8 cellular contexts compared by ENCODE assay signal in the genomic region with DNA sequence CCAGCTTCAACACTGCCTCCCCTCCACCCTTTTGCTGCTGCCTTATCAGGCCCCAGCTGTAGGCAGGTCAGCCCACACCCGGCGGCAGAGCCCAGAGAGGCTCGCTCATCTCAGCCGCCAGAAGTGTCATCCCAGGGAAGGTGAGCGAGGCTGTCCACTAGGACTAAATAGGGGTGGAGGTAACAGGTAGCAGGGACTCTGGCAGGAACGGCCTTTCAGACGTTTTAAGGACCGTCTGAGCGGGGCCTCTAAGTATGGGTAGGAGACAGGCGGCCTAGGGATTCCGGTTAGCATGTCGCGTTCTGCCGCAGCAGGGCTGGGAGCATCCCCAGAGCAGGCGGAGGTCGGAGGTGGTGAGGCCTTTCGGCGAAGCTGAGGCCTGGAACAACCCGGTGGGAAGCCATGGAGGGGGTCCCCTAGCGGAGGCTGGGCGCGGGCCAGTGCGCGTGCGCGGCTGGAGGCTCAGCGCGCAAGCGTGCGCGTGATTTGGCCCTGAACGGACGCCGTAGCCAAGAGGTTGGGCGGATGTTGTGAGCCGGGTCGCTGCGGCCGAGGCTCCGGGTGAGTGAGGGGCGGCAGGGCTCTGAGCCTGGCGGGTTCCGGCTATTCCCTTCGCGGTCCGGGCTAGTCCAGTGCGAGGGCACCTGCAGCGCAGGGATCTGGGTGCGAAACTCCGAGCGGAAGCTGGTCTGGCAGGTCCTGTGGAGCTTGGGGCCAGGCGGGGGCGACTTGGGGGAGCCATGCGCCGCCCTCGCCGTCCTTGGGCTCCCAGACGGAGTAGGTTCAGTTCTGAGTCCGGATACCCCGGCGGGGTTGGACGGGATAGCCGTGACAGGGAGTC. TPM values are rescaled to one million over a fixed set of nuclear protein-coding genes. Genes with fewer than 3 reads are reported as not detected.
A peak's percentile ranks its signal among the peaks of the same experiment; 100 is the strongest.
DNase-seq lines count a peak whose midpoint lies in the region; ATAC-seq and TF ChIP-seq lines count a peak whose summit lies in the region.

A gene (minus strand): TSS at position 429 of the 841 bp plus-strand sequence. CDS start 783 bp downstream, outside the sequence.
A gene (plus strand): TSS at position 512 of the 841 bp plus-strand sequence. CDS start 1,609 bp downstream, outside the sequence.

- peaks cover 31% of the 10 kb centered on the region for H3K4me1 Mint-ChIP-seq in activated CD8-positive, alpha-beta memory T cell treated with anti-CD3 and anti-CD28 coated beads, Interleukin-2, amount 10 ng/mL, durations not matched to agents 7 days and 5 days

- peaks cover 4% of the 10 kb centered on the region; the same call in 1 of the 2 replicates for H3K36me3 ChIP-seq in HUES64 (ENCODE audit: insufficient read depth, low read length)

- no peaks in the 10 kb centered on the region for H3K27me3 ChIP-seq in HUES64 (ENCODE audit: insufficient read depth, low read length)

- DNase-seq in AG20443 (ENCODE audit: low spot score) (peak; percentile 95), erythroblast (lab: John Stamatoyannopoulos, UW) (no peak), myocyte (ENCODE audit: low read depth) (peak; percentile 94), NCI-H128 (lab: John Stamatoyannopoulos, UW; ENCODE audit: unreplicated experiment) (no peak)
- peak; percentile 93 for DNase-seq in activated CD8-positive, alpha-beta memory T cell treated with anti-CD3 and anti-CD28 coated beads, Interleukin-2, amount 10 ng/mL, durations not matched to agents 7 days and 5 days
- DNase-seq in stimulated activated CD8-positive, alpha-beta memory T cell treated with anti-CD3 and anti-CD28 coated beads, Interleukin-7, amount 100 ng/mL, for 48 hours (ENCODE audit: extremely low read depth in 1 of 2, low read depth in 1 of 2), result peak; percentile 82 to 85

- H3K9ac ChIP-seq in HUES64 (ENCODE audit: low read depth, low read length), result peak within 1 kb of the TSS; percentile 84

- no peaks in the 10 kb centered on the region for H3K9me3 ChIP-seq in HUES64 (ENCODE audit: insufficient read depth, low read depth, low read length)

- peak within 1 kb of the TSS; percentile 82 for H3K4me3 ChIP-seq in HUES64 (ENCODE audit: low read length)

- 4% methylated on average over 60 of the region's 63 CpGs for WGBS in HUES64

- peaks cover 4% of the 10 kb centered on the region for H3K36me3 Mint-ChIP-seq in activated CD8-positive, alpha-beta memory T cell treated with anti-CD3 and anti-CD28 coated beads, Interleukin-2, amount 10 ng/mL, durations not matched to agents 7 days and 5 days

- TF ChIP-seq POLR2A in erythroblast (IDR thresholded peaks at IDR 0.05; ENCODE audit: low read length), result peak; percentile 84

- ATAC-seq in GM19467 (IDR thresholded peaks at IDR 0.05; ENCODE audit: unreplicated experiment), result peak; percentile 45
- peak; percentile 83 for ATAC-seq in activated CD8-positive, alpha-beta memory T cell treated with anti-CD3 and anti-CD28 coated beads, Interleukin-2, amount 10 ng/mL, durations not matched to agents 7 days and 5 days

- no peaks in the 10 kb centered on the region for H3K9me3 Mint-ChIP-seq in activated CD8-positive, alpha-beta memory T cell treated with anti-CD3 and anti-CD28 coated beads, Interleukin-2, amount 10 ng/mL, durations not matched to agents 7 days and 5 days (ENCODE audit: low read depth)

- peaks cover 4% of the 10 kb centered on the region; the same call in 1 of the 2 replicates for H3K4me1 ChIP-seq in HUES64 (ENCODE audit: insufficient read depth, low read length)

- peak within 1 kb of the TSS; percentile 90 for H3K4me3 Mint-ChIP-seq in activated CD8-positive, alpha-beta memory T cell treated with anti-CD3 and anti-CD28 coated beads, Interleukin-2, amount 10 ng/mL, durations not matched to agents 7 days and 5 days

- H3K27ac ChIP-seq in HUES64 (ENCODE audit: low read depth, low read length), result peak within 1 kb of the TSS; percentile 72; the same call in 1 of the 2 replicates

- H3K27me3 Mint-ChIP-seq in activated CD8-positive, alpha-beta memory T cell treated with anti-CD3 and anti-CD28 coated beads, Interleukin-2, amount 10 ng/mL, durations not matched to agents 7 days and 5 days, result peaks cover 6% of the 10 kb centered on the region

- CTCF ChIA-PET in activated CD8-positive, alpha-beta memory T cell treated with anti-CD3 and anti-CD28 coated beads, Interleukin-2, amount 10 ng/mL, durations not matched to agents 7 days and 5 days (lab: Charles Lee), result interaction anchor here (2.6 kb wide), 1 partner anchor 150 kb away, joined by 10 read pairs; no protein-coding TSS in a partner anchor

- peak within 1 kb of the TSS; percentile 92 for H3K27ac Mint-ChIP-seq in activated CD8-positive, alpha-beta memory T cell treated with anti-CD3 and anti-CD28 coated beads, Interleukin-2, amount 10 ng/mL, durations not matched to agents 7 days and 5 days

RNA-seq across cellular contexts. Expression of the first gene that starts in this region (rescaled TPM):
- 5.4 TPM for polyA plus RNA-seq in HUES64 (2013, experiment 1 of 2)
- 5.4 TPM for polyA plus RNA-seq in HUES64 (2013, experiment 2 of 2)
- total RNA-seq in activated CD8-positive, alpha-beta memory T cell treated with anti-CD3 and anti-CD28 coated beads, Interleukin-2, amount 10 ng/mL, durations not matched to agents 7 days and 5 days, result 1 to 10 TPM; 7.3 to 9.3 TPM
- 10.8 and 15.7 TPM in 2 replicates for total RNA-seq in myocyte
- polyA plus RNA-seq in myocyte (2012), result 25.4 TPM

RNA-seq across cellular contexts. Expression of the second gene that starts in this region (rescaled TPM):
- 23.0 TPM for polyA plus RNA-seq in HUES64 (2013, experiment 1 of 2)
- polyA plus RNA-seq in HUES64 (2013, experiment 2 of 2), result 26.9 TPM
- total RNA-seq in activated CD8-positive, alpha-beta memory T cell treated with anti-CD3 and anti-CD28 coated beads, Interleukin-2, amount 10 ng/mL, durations not matched to agents 7 days and 5 days, result 10 to 100 TPM; 50.0 to 58.9 TPM
- total RNA-seq in myocyte, result 50.7 and 57.5 TPM in 2 replicates
- polyA plus RNA-seq in myocyte (2012), result 43.1 TPM

Comparison
In these comparisons a context has a peak if more than half of its experiments do, and no peak if none do; other contexts are left out.
1. DNase-seq: peak in AG20443 (single experiment), activated CD8-positive, alpha-beta memory T cell treated with anti-CD3 and anti-CD28 coated beads, Interleukin-2, amount 10 ng/mL, durations not matched to agents 7 days and 5 days (single experiment), myocyte (single experiment) and stimulated activated CD8-positive, alpha-beta memory T cell treated with anti-CD3 and anti-CD28 coated beads, Interleukin-7, amount 100 ng/mL, for 48 hours (2 of 2); none in erythroblast (0 of 2) and NCI-H128 (single experiment).